11 cellular contexts compared by ENCODE assay signal in the genomic region with DNA sequence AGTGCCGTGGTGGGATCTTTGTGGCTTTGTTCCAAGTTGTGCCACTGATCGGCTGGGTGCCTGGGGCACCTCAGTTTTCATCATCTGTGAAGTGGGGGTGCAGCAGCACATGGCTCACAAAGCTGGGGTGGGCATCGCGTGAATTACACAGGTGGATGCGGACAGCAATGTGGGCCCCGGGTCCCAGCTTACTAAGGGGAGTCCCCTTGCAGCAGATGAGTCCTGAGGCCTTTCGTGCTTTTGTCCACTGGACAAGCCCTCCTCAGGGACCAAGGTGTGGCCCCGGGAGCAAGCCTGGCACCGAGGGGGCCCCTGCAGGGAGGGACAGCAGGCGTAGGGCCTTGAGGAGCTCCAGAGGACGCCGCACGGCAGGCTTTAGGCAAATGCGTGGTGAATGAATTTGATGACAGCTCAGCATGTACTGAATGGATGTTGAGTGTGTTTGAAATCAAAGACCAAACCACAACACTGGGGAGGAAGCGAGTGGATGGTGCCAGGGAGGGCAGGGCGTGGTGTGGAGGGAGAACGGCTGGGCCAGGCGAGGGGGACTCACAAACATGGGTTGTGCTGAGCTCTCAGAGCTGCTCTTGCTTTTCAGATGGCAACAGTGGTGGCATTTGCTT. TPM values are rescaled to one million over a fixed set of nuclear protein-coding genes. Genes with fewer than 3 reads are reported as not detected.
DNase-seq lines count a peak whose midpoint lies in the region; ATAC-seq and TF ChIP-seq lines count a peak whose summit lies in the region.
"Had no signal": no experiment of that assay in that cellular context is flagged by ENCODE, and none has a peak within 500 bp of the region (broad histone marks: within the 10 kb centered on the region; RNA-seq: fewer than 3 reads in every experiment).

No MANE protein-coding gene starts in this region.

- intact Hi-C loops in CD8-positive, alpha-beta T cell (cut with DNase I, micrococcal nuclease), result loop anchor here (1.0 to 5.0 kb wide), 4 partner anchors 30 to 152 kb away; a partner anchor contains a TSS

- H2BK15ac ChIP-seq in neuronal stem cell (ENCODE audit: low read length), result no peak overlapping the region

- H3K4me1 Mint-ChIP-seq in CD8-positive, alpha-beta T cell (ENCODE audit: low read depth), result peaks cover 48% of the 10 kb centered on the region
- H3K4me1 Mint-ChIP-seq in activated T-helper 17 cell treated with anti-CD3 and anti-CD28 coated beads, Interleukin-2, amount 50 U/mL, for 72 hours, result peaks cover 25% of the 10 kb centered on the region

- H3K18ac ChIP-seq in neuronal stem cell (ENCODE audit: low read length), result peak overlapping the region; percentile 60

- peaks cover 43% of the 10 kb centered on the region for H3K4me1 ChIP-seq in CD8-positive, alpha-beta T cell (ENCODE audit: insufficient read depth, low read length)
- H3K4me1 ChIP-seq in neuronal stem cell (ENCODE audit: control insufficient read depth in 2 of 2, insufficient read depth in 1 of 2, low read depth in 1 of 2, low read length in 2 of 2), result peaks cover 0 to 3% of the 10 kb centered on the region in 2 donors

- H3K27ac Mint-ChIP-seq in CD8-positive, alpha-beta T cell, result peak overlapping the region; percentile 76
- peak overlapping the region; percentile 87 for H3K27ac Mint-ChIP-seq in activated T-helper 17 cell treated with anti-CD3 and anti-CD28 coated beads, Interleukin-2, amount 50 U/mL, for 72 hours

- POLR2A ChIA-PET in CD8-positive, alpha-beta T cell (lab: Charles Lee), result interaction anchor here (0.6 to 1.2 kb wide), 5 partner anchors 11 to 80 kb away, joined by 3 to 7 read pairs (median 3); a partner anchor contains a TSS

- CTCF ChIA-PET in CD8-positive, alpha-beta T cell (lab: Charles Lee), result interaction anchor here (0.8 kb wide), 1 partner anchor 53 kb away, joined by 3 read pairs; no protein-coding TSS in a partner anchor

- H3K9me3 Mint-ChIP-seq in CD8-positive, alpha-beta T cell, result no peaks in the 10 kb centered on the region
- H3K9me3 Mint-ChIP-seq in activated T-helper 17 cell treated with anti-CD3 and anti-CD28 coated beads, Interleukin-2, amount 50 U/mL, for 72 hours, result no peaks in the 10 kb centered on the region

- H3K14ac ChIP-seq in neuronal stem cell (ENCODE audit: low read length), result no peak overlapping the region

- H2BK5ac ChIP-seq in neuronal stem cell (ENCODE audit: low read length), result peak overlapping the region; percentile 0

- ATAC-seq in CD8-positive, alpha-beta T cell, result peak; percentile 62
- ATAC-seq in activated T-helper 17 cell treated with anti-CD3 and anti-CD28 coated beads, Interleukin-2, amount 50 U/mL, for 72 hours (replicated peaks), result peak; percentile 40

- no peak overlapping the region for H2AFZ ChIP-seq in neuronal stem cell (ENCODE audit: low read length)

- no peak overlapping the region for H3K23ac ChIP-seq in neuronal stem cell (ENCODE audit: low read depth, low read length, poor library complexity)

- peak overlapping the region; percentile 17 for H2AK5ac ChIP-seq in neuronal stem cell (ENCODE audit: low read depth, low read length)

- H2BK120ac ChIP-seq in neuronal stem cell (ENCODE audit: low read depth, low read length), result no peak overlapping the region

- H3K27ac ChIP-seq in CD8-positive, alpha-beta T cell (ENCODE audit: low read depth, low read length), result no peak overlapping the region
- no peak overlapping the region for H3K27ac ChIP-seq in neuronal stem cell (replicated peaks; ENCODE audit: low read length)
- H3K27ac ChIP-seq in caudate nucleus (ENCODE audit: low read depth, low read length), result no peak overlapping the region
- H3K27ac ChIP-seq: cardiac muscle cell, KMS-11 had no signal

- H3K27me3 Mint-ChIP-seq in CD8-positive, alpha-beta T cell (ENCODE audit: low read depth), result no peaks in the 10 kb centered on the region
- H3K27me3 Mint-ChIP-seq in activated T-helper 17 cell treated with anti-CD3 and anti-CD28 coated beads, Interleukin-2, amount 50 U/mL, for 72 hours, result no peaks in the 10 kb centered on the region

- no peak overlapping the region for H3K9ac ChIP-seq in neuronal stem cell (ENCODE audit: low read depth, low read length, poor library complexity)
- H3K9ac ChIP-seq: KMS-11 had no signal

- H3K79me1 ChIP-seq in neuronal stem cell (ENCODE audit: low read depth, low read length), result no peaks in the 10 kb centered on the region

- no CpG with 5 or more reads among the region's 18 CpGs for WGBS in neuronal stem cell (ENCODE audit: extremely low coverage in 2 of 2, insufficient read length in 2 of 2, insufficient replicate concordance in 1 of 2), 2 donors

- no peak overlapping the region for H4K8ac ChIP-seq in neuronal stem cell (ENCODE audit: low read depth, low read length)

- no peaks in the 10 kb centered on the region for H3K36me3 Mint-ChIP-seq in CD8-positive, alpha-beta T cell
- peaks cover 15% of the 10 kb centered on the region for H3K36me3 Mint-ChIP-seq in activated T-helper 17 cell treated with anti-CD3 and anti-CD28 coated beads, Interleukin-2, amount 50 U/mL, for 72 hours (ENCODE audit: low read depth)

- no peaks in the 10 kb centered on the region for H3K9me3 ChIP-seq in CD8-positive, alpha-beta T cell (ENCODE audit: low read length)
- H3K9me3 ChIP-seq in neuronal stem cell (replicated peaks in 1 of 2; ENCODE audit: control insufficient read depth in 2 of 2, insufficient read depth in 1 of 2, low read depth in 1 of 2, low read length in 2 of 2), result peaks cover 0 to 3% of the 10 kb centered on the region in 2 donors

- H4K91ac ChIP-seq in neuronal stem cell (ENCODE audit: low read depth, low read length, poor library complexity), result no peak overlapping the region

- H3K4ac ChIP-seq in neuronal stem cell (ENCODE audit: low read length), result no peak overlapping the region

- no peak overlapping the region for H2BK12ac ChIP-seq in neuronal stem cell (ENCODE audit: low read length)

- H3K4me3 ChIP-seq in CD8-positive, alpha-beta T cell (ENCODE audit: low read depth, low read length), result no peak overlapping the region
- no peak overlapping the region for H3K4me3 ChIP-seq in neuronal stem cell (ENCODE audit: low read length in 2 of 2)
- H3K4me3 ChIP-seq: cardiac muscle cell had no signal

- no peak for TF ChIP-seq CTCF in CD8-positive, alpha-beta T cell (IDR thresholded peaks at IDR 0.05)

- H3K27me3 ChIP-seq in CD8-positive, alpha-beta T cell (ENCODE audit: insufficient read depth, low read length), result no peaks in the 10 kb centered on the region
- H3K27me3 ChIP-seq in neuronal stem cell (ENCODE audit: control insufficient read depth in 3 of 3, insufficient read depth in 3 of 3, low read depth in 1 of 3, low read length in 3 of 3), result peaks cover 0 to 12% (median 0%) of the 10 kb centered on the region in 3 experiments
- H3K27me3 ChIP-seq: cardiac muscle cell had no signal

- no peaks in the 10 kb centered on the region for H3K36me3 ChIP-seq in CD8-positive, alpha-beta T cell (ENCODE audit: insufficient read depth, low read length)
- H3K36me3 ChIP-seq in neuronal stem cell (replicated peaks in 1 of 2; ENCODE audit: control insufficient read depth in 2 of 2, insufficient read depth in 2 of 2, low read length in 2 of 2), result no peaks in the 10 kb centered on the region
- H3K36me3 ChIP-seq: cardiac muscle cell had no signal

- peak overlapping the region; percentile 46 for H3K4me3 Mint-ChIP-seq in CD8-positive, alpha-beta T cell
- H3K4me3 Mint-ChIP-seq in activated T-helper 17 cell treated with anti-CD3 and anti-CD28 coated beads, Interleukin-2, amount 50 U/mL, for 72 hours, result peak overlapping the region; percentile 81

- no peak overlapping the region for H3K4me2 ChIP-seq in neuronal stem cell (ENCODE audit: insufficient read depth, low read length, poor library complexity, severe bottlenecking)
- H3K4me2 ChIP-seq: KMS-11 had no signal

- DNase-seq in CD8-positive, alpha-beta T cell, result peak; percentile 21 to 74 (median 59)
- peak; percentile 30 for DNase-seq in T-helper 9 cell
- DNase-seq in neuronal stem cell (ENCODE audit: low spot score), result no peak
- no peak for DNase-seq in EL
- no peak for DNase-seq in NCI-H187 treated with DMSO at 0.1 percent for 48 hours (lab: John Stamatoyannopoulos, UW)
- DNase-seq in caudate nucleus (lab: John Stamatoyannopoulos, UW), result no peak
- no peak for DNase-seq in NCI-H748 (lab: John Stamatoyannopoulos, UW; ENCODE audit: unreplicated experiment)

RNA-seq across cellular contexts. Expression of a gene that starts 53.2 kb away (rescaled TPM):
- 10 to 100 TPM; 24.7 to 25.6 TPM for total RNA-seq in CD8-positive, alpha-beta T cell
- total RNA-seq in activated T-helper 17 cell treated with anti-CD3 and anti-CD28 coated beads, Interleukin-2, amount 50 U/mL, for 72 hours, result 100 to 1,000 TPM; 477 to 704 TPM
- polyA plus RNA-seq in neuronal stem cell (2013, experiment 1 of 2), result 0.42 TPM
- polyA plus RNA-seq in neuronal stem cell (2013, experiment 2 of 2), result 0.48 TPM
- total RNA-seq: cardiac muscle cell, myocyte had no signal
- polyA plus RNA-seq: cardiac muscle cell had no signal

Comparison
In these comparisons a context has a peak if more than half of its experiments do, and no peak if none do; other contexts are left out.
1. DNase-seq: peak in CD8-positive, alpha-beta T cell (7 of 7) and T-helper 9 cell (single experiment); none in neuronal stem cell (single experiment), EL (single experiment), NCI-H187 treated with DMSO at 0.1 percent for 48 hours (single experiment), caudate nucleus (0 of 61) and NCI-H748 (single experiment).
2. RNA of a gene that starts 53.2 kb away (total RNA-seq): 477 to 704 TPM in activated T-helper 17 cell treated with anti-CD3 and anti-CD28 coated beads, Interleukin-2, amount 50 U/mL, for 72 hours; 24.7 to 25.6 TPM in CD8-positive, alpha-beta T cell; every median in the first group is over 10 times any median in the second.